In the genomic region with DNA sequence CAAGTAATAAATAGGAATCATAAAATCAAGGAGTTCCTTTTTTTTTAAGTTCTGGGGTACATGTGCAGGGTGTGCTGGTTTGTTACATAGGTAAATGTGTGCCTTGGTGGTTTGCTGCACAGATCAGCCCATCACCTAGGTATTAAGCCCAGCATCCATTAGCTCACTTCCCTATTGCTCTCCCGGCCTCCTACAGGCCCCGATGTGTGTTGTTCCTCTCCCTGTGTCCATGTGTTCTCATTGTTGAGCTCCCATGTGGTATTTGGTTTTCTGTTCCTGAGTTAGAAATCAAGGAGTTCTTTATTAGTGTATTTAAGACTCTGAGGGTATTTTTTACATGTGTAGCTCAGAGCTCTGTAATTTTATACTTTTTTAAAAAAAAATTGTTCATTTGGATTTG, we compare ENCODE assay signal across 1 cellular context.
TF ChIP-seq lines count a peak whose summit lies in the region.

No MANE protein-coding gene starts in this region.

TF ChIP-seq in GM23338, 12 proteins besides CTCF, POLR2A, EP300 and RAD21 (continued from another document):
- TF ChIP-seq, protein P1, sequence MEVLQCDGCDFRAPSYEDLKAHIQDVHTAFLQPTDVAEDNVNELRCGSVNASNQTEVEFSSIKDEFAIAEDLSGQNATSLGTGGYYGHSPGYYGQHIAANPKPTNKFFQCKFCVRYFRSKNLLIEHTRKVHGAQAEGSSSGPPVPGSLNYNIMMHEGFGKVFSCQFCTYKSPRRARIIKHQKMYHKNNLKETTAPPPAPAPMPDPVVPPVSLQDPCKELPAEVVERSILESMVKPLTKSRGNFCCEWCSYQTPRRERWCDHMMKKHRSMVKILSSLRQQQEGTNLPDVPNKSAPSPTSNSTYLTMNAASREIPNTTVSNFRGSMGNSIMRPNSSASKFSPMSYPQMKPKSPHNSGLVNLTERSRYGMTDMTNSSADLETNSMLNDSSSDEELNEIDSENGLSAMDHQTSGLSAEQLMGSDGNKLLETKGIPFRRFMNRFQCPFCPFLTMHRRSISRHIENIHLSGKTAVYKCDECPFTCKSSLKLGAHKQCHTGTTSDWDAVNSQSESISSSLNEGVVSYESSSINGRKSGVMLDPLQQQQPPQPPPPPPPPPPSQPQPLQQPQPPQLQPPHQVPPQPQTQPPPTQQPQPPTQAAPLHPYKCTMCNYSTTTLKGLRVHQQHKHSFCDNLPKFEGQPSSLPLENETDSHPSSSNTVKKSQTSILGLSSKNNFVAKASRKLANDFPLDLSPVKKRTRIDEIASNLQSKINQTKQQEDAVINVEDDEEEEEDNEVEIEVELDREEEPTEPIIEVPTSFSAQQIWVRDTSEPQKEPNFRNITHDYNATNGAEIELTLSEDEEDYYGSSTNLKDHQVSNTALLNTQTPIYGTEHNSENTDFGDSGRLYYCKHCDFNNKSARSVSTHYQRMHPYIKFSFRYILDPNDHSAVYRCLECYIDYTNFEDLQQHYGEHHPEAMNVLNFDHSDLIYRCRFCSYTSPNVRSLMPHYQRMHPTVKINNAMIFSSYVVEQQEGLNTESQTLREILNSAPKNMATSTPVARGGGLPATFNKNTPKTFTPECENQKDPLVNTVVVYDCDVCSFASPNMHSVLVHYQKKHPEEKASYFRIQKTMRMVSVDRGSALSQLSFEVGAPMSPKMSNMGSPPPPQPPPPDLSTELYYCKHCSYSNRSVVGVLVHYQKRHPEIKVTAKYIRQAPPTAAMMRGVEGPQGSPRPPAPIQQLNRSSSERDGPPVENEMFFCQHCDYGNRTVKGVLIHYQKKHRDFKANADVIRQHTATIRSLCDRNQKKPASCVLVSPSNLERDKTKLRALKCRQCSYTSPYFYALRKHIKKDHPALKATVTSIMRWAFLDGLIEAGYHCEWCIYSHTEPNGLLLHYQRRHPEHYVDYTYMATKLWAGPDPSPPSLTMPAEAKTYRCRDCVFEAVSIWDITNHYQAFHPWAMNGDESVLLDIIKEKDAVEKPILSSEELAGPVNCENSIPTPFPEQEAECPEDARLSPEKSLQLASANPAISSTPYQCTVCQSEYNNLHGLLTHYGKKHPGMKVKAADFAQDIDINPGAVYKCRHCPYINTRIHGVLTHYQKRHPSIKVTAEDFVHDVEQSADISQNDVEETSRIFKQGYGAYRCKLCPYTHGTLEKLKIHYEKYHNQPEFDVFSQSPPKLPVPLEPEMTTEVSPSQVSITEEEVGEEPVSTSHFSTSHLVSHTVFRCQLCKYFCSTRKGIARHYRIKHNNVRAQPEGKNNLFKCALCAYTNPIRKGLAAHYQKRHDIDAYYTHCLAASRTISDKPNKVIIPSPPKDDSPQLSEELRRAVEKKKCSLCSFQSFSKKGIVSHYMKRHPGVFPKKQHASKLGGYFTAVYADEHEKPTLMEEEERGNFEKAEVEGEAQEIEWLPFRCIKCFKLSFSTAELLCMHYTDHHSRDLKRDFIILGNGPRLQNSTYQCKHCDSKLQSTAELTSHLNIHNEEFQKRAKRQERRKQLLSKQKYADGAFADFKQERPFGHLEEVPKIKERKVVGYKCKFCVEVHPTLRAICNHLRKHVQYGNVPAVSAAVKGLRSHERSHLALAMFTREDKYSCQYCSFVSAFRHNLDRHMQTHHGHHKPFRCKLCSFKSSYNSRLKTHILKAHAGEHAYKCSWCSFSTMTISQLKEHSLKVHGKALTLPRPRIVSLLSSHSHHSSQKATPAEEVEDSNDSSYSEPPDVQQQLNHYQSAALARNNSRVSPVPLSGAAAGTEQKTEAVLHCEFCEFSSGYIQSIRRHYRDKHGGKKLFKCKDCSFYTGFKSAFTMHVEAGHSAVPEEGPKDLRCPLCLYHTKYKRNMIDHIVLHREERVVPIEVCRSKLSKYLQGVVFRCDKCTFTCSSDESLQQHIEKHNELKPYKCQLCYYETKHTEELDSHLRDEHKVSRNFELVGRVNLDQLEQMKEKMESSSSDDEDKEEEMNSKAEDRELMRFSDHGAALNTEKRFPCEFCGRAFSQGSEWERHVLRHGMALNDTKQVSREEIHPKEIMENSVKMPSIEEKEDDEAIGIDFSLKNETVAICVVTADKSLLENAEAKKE (CRISPR knock-in tag; IDR thresholded peaks at IDR 0.05), result no peak
- TF ChIP-seq JUNB (IDR thresholded peaks at IDR 0.05; ENCODE audit: unreplicated experiment), result no peak
- no peak for TF ChIP-seq NANOG (IDR thresholded peaks at IDR 0.05; ENCODE audit: borderline replicate concordance)
